In genomic region chr7:52017802-52018679, GRCh38 we compare ENCODE assay signal across 1 cellular context.
TF ChIP-seq lines count a peak whose summit lies in the region.

No MANE protein-coding gene starts in this region.

TF ChIP-seq in HepG2, 621 proteins besides CTCF, POLR2A, EP300 and RAD21 (continued from another document and continues in another):
- TF ChIP-seq PAXIP1 (CRISPR knock-in tag; conservative IDR thresholded peaks at IDR 0.05) (peak; percentile 45; the same call in 1 of the 2 replicates), ZNF766 (CRISPR knock-in tag; IDR thresholded peaks at IDR 0.05; ENCODE audit: borderline replicate concordance) (no peak), GFI1 (CRISPR knock-in tag; IDR thresholded peaks at IDR 0.05; ENCODE audit: borderline replicate concordance) (no peak), ZNF724P (CRISPR knock-in tag; IDR thresholded peaks at IDR 0.05; ENCODE audit: borderline replicate concordance) (0 out of 2 replicates have a peak, but pooled peaks have one; percentile 23), ZNF569 (CRISPR knock-in tag; IDR thresholded peaks at IDR 0.05; ENCODE audit: borderline replicate concordance) (no peak), HMGA1 (CRISPR knock-in tag; conservative IDR thresholded peaks at IDR 0.05) (no peak), NFIB (CRISPR knock-in tag; IDR thresholded peaks at IDR 0.05; ENCODE audit: borderline replicate concordance) (no peak), ZNF296 (CRISPR knock-in tag; conservative IDR thresholded peaks at IDR 0.05) (no peak), ATF7-NPFF (CRISPR knock-in tag; IDR thresholded peaks at IDR 0.05; ENCODE audit: low read depth) (no peak), MEIS1 (CRISPR knock-in tag; IDR thresholded peaks at IDR 0.05; ENCODE audit: borderline replicate concordance) (no peak), TFAP4 (IDR thresholded peaks at IDR 0.05; ENCODE audit: borderline replicate concordance, low read depth) (no peak), ZNF616 (CRISPR knock-in tag; IDR thresholded peaks at IDR 0.05; ENCODE audit: low read depth) (no peak), TAF1 (CRISPR knock-in tag; IDR thresholded peaks at IDR 0.05) (no peak), ZNF326 (CRISPR knock-in tag; IDR thresholded peaks at IDR 0.05; ENCODE audit: borderline replicate concordance) (no peak), ZNF281 (CRISPR knock-in tag; IDR thresholded peaks at IDR 0.05; ENCODE audit: borderline replicate concordance) (no peak), FOXJ3 (CRISPR knock-in tag; IDR thresholded peaks at IDR 0.05; ENCODE audit: borderline replicate concordance) (no peak), SMYD3 (CRISPR knock-in tag; IDR thresholded peaks at IDR 0.05) (0 out of 2 replicates have a peak, but pooled peaks have one; percentile 31), IRF9 (CRISPR knock-in tag; IDR thresholded peaks at IDR 0.05; ENCODE audit: borderline replicate concordance) (no peak), GATA4 (IDR thresholded peaks at IDR 0.05; ENCODE audit: borderline replicate concordance, low read depth) (no peak), ZSCAN20 (CRISPR knock-in tag; IDR thresholded peaks at IDR 0.05; ENCODE audit: borderline replicate concordance) (no peak)
- TF ChIP-seq, protein P1, sequence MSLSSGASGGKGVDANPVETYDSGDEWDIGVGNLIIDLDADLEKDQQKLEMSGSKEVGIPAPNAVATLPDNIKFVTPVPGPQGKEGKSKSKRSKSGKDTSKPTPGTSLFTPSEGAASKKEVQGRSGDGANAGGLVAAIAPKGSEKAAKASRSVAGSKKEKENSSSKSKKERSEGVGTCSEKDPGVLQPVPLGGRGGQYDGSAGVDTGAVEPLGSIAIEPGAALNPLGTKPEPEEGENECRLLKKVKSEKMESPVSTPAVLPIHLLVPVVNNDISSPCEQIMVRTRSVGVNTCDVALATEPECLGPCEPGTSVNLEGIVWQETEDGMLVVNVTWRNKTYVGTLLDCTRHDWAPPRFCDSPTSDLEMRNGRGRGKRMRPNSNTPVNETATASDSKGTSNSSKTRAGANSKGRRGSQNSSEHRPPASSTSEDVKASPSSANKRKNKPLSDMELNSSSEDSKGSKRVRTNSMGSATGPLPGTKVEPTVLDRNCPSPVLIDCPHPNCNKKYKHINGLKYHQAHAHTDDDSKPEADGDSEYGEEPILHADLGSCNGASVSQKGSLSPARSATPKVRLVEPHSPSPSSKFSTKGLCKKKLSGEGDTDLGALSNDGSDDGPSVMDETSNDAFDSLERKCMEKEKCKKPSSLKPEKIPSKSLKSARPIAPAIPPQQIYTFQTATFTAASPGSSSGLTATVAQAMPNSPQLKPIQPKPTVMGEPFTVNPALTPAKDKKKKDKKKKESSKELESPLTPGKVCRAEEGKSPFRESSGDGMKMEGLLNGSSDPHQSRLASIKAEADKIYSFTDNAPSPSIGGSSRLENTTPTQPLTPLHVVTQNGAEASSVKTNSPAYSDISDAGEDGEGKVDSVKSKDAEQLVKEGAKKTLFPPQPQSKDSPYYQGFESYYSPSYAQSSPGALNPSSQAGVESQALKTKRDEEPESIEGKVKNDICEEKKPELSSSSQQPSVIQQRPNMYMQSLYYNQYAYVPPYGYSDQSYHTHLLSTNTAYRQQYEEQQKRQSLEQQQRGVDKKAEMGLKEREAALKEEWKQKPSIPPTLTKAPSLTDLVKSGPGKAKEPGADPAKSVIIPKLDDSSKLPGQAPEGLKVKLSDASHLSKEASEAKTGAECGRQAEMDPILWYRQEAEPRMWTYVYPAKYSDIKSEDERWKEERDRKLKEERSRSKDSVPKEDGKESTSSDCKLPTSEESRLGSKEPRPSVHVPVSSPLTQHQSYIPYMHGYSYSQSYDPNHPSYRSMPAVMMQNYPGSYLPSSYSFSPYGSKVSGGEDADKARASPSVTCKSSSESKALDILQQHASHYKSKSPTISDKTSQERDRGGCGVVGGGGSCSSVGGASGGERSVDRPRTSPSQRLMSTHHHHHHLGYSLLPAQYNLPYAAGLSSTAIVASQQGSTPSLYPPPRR (CRISPR knock-in tag; IDR thresholded peaks at IDR 0.05; ENCODE audit: borderline replicate concordance), result 0 out of 2 replicates have a peak, but pooled peaks have one; percentile 22
- TF ChIP-seq, protein P2, sequence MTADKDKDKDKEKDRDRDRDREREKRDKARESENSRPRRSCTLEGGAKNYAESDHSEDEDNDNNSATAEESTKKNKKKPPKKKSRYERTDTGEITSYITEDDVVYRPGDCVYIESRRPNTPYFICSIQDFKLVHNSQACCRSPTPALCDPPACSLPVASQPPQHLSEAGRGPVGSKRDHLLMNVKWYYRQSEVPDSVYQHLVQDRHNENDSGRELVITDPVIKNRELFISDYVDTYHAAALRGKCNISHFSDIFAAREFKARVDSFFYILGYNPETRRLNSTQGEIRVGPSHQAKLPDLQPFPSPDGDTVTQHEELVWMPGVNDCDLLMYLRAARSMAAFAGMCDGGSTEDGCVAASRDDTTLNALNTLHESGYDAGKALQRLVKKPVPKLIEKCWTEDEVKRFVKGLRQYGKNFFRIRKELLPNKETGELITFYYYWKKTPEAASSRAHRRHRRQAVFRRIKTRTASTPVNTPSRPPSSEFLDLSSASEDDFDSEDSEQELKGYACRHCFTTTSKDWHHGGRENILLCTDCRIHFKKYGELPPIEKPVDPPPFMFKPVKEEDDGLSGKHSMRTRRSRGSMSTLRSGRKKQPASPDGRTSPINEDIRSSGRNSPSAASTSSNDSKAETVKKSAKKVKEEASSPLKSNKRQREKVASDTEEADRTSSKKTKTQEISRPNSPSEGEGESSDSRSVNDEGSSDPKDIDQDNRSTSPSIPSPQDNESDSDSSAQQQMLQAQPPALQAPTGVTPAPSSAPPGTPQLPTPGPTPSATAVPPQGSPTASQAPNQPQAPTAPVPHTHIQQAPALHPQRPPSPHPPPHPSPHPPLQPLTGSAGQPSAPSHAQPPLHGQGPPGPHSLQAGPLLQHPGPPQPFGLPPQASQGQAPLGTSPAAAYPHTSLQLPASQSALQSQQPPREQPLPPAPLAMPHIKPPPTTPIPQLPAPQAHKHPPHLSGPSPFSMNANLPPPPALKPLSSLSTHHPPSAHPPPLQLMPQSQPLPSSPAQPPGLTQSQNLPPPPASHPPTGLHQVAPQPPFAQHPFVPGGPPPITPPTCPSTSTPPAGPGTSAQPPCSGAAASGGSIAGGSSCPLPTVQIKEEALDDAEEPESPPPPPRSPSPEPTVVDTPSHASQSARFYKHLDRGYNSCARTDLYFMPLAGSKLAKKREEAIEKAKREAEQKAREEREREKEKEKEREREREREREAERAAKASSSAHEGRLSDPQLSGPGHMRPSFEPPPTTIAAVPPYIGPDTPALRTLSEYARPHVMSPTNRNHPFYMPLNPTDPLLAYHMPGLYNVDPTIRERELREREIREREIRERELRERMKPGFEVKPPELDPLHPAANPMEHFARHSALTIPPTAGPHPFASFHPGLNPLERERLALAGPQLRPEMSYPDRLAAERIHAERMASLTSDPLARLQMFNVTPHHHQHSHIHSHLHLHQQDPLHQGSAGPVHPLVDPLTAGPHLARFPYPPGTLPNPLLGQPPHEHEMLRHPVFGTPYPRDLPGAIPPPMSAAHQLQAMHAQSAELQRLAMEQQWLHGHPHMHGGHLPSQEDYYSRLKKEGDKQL (CRISPR knock-in tag; IDR thresholded peaks at IDR 0.05; ENCODE audit: low read depth), result no peak
- TF ChIP-seq, protein P3, sequence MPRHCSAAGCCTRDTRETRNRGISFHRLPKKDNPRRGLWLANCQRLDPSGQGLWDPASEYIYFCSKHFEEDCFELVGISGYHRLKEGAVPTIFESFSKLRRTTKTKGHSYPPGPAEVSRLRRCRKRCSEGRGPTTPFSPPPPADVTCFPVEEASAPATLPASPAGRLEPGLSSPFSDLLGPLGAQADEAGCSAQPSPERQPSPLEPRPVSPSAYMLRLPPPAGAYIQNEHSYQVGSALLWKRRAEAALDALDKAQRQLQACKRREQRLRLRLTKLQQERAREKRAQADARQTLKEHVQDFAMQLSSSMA (CRISPR knock-in tag; IDR thresholded peaks at IDR 0.05), result no peak
- TF ChIP-seq, protein P4, sequence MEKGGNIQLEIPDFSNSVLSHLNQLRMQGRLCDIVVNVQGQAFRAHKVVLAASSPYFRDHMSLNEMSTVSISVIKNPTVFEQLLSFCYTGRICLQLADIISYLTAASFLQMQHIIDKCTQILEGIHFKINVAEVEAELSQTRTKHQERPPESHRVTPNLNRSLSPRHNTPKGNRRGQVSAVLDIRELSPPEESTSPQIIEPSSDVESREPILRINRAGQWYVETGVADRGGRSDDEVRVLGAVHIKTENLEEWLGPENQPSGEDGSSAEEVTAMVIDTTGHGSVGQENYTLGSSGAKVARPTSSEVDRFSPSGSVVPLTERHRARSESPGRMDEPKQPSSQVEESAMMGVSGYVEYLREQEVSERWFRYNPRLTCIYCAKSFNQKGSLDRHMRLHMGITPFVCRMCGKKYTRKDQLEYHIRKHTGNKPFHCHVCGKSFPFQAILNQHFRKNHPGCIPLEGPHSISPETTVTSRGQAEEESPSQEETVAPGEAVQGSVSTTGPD (CRISPR knock-in tag; IDR thresholded peaks at IDR 0.05), result no peak
- TF ChIP-seq, protein P5, sequence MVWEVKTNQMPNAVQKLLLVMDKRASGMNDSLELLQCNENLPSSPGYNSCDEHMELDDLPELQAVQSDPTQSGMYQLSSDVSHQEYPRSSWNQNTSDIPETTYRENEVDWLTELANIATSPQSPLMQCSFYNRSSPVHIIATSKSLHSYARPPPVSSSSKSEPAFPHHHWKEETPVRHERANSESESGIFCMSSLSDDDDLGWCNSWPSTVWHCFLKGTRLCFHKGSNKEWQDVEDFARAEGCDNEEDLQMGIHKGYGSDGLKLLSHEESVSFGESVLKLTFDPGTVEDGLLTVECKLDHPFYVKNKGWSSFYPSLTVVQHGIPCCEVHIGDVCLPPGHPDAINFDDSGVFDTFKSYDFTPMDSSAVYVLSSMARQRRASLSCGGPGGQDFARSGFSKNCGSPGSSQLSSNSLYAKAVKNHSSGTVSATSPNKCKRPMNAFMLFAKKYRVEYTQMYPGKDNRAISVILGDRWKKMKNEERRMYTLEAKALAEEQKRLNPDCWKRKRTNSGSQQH (CRISPR knock-in tag; IDR thresholded peaks at IDR 0.05; ENCODE audit: low read depth), result no peak
